8 cellular contexts compared by ENCODE assay signal in the genomic region with DNA sequence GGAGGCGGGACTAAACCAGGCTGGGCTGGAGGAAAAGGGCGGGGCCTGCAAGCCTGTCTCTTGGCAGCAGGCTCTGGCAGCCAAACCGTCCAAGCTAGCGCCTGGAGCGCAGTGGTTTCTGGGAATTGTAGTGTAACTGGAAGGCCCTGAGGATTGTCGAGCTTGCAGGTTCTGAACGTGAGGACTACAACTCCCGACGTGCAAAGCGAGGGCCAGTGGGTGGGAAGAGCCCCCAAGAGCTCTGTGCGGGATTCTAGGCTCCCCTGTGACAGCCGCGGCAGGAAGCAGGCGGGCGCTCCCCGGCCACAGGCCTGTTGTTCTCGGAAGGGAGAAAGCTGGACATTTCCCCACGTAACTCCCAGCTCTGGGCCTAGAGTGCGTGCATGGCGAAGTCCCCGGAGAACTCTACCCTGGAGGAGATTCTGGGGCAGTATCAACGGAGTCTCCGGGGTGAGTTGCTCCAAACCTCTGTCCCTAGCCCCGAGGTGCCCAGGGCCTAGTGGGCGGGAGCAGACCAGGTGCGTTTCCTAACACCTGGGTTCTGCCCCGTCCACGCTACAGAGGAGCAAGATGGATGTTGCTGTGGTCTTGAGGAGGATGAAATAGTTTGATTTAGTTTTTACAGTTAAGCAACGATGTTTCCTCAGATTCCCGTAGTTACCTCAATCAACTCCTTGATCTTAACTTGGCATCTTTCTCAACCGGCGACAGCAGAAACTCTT. TPM values are rescaled to one million over a fixed set of nuclear protein-coding genes. Genes with fewer than 3 reads are reported as not detected.
DNase-seq lines count a peak whose midpoint lies in the region; ATAC-seq lines count a peak whose summit lies in the region.

TSS of gene SDCCAG8 (plus strand) at position 251 of the 722 bp plus-strand sequence. CDS start at position 384, 133 bp downstream.

- H3K27ac Mint-ChIP-seq in effector memory CD8-positive, alpha-beta T cell = peak within 1 kb of the TSS; percentile 99 to 100

- ATAC-seq in GM21360 (IDR thresholded peaks at IDR 0.05; ENCODE audit: unreplicated experiment) = peak; percentile 66
- ATAC-seq in effector memory CD8-positive, alpha-beta T cell (replicated peaks) = peak; percentile 71

- peaks cover 25% of the 10 kb centered on the region for H3K36me3 Mint-ChIP-seq in effector memory CD8-positive, alpha-beta T cell (ENCODE audit: insufficient read depth)

- peak; percentile 99 for DNase-seq in COLO668 (lab: John Stamatoyannopoulos, UW; ENCODE audit: unreplicated experiment)
- DNase-seq in HT1080 (ENCODE audit: low read depth) = peak; percentile 100
- peak; percentile 98 for DNase-seq in NOMO-1 treated with DMSO at 0.1 percent for 48 hours (lab: John Stamatoyannopoulos, UW; ENCODE audit: unreplicated experiment)
- peak; percentile 88 to 92 for DNase-seq in activated CD8-positive, alpha-beta memory T cell treated with anti-CD3 and anti-CD28 coated beads for 4 hours (ENCODE audit: low read depth in 2 of 2)
- peak; percentile 89 to 93 (median 90) for DNase-seq in effector memory CD8-positive, alpha-beta T cell
- peak; percentile 100 for DNase-seq in medulla oblongata (ENCODE audit: extremely low spot score)
- DNase-seq in stimulated activated CD8-positive, alpha-beta memory T cell treated with anti-CD3 and anti-CD28 coated beads, Interleukin-12 subunit alpha, Interleukin-12 subunit beta, amount 100 ng/mL, for 1 hour (ENCODE audit: low read depth) = peak; percentile 89

- H3K4me3 Mint-ChIP-seq in effector memory CD8-positive, alpha-beta T cell = peak within 1 kb of the TSS; percentile 99

- no peaks in the 10 kb centered on the region for H3K9me3 Mint-ChIP-seq in effector memory CD8-positive, alpha-beta T cell

- H3K27me3 Mint-ChIP-seq in effector memory CD8-positive, alpha-beta T cell = no peaks in the 10 kb centered on the region

- H3K4me1 Mint-ChIP-seq in effector memory CD8-positive, alpha-beta T cell (ENCODE audit: low read depth in 2 of 2) = peaks cover 22 to 24% of the 10 kb centered on the region in 2 donors

RNA-seq across cellular contexts. Expression of gene SDCCAG8, which starts in this region (rescaled TPM):
- 31.6 and 39.9 TPM in 2 replicates for total RNA-seq in HT1080 (2014; rRNA removed; shearing (Covaris generic))
- polyA plus RNA-seq in HT1080 (2015; cell fraction: cytosol; rRNA removed) = 49.2 and 73.1 TPM in 2 replicates
- polyA plus RNA-seq in HT1080 (2015; cell fraction: nucleus; rRNA removed) = 49.7 and 61.3 TPM in 2 replicates

Comparison
In these comparisons a context has a peak if more than half of its experiments do, and no peak if none do; other contexts are left out.
1. Peak in every context shown above with its lines: DNase-seq and ATAC-seq.